Comparison of ENCODE assay signal across 23 cellular contexts in the genomic region with DNA sequence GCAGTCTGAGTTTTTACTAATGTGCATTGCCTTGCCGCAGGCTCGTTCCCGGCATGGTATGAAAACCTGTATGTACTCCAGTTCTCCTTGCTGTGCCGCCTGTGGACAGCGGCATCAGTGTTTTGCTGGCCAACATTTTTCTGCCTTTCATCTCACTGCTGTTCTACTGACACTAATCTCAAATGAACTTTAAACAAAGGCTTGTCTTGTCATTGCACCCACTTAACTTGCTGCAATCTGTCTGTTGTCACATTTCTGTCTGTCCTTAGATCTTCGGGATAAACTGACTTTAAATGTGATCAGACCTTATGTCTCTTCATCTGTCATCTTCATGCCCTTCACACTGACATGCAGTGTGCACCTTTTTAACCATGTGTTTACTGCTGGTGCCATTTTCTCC.
DNase-seq lines count a peak whose midpoint lies in the region; ATAC-seq and TF ChIP-seq lines count a peak whose summit lies in the region.
"Had no signal": no experiment of that assay in that cellular context is flagged by ENCODE, and none has a peak within 500 bp of the region (broad histone marks: within the 10 kb centered on the region; RNA-seq: fewer than 3 reads in every experiment).

No MANE protein-coding gene starts in this region.

- H3K27ac ChIP-seq in mammary epithelial cell (ENCODE audit: insufficient read depth, low read depth, low read length): no peak overlapping the region
- no peak overlapping the region for H3K27ac ChIP-seq in OCI-LY7 (ENCODE audit: low read depth, low read length, poor library complexity, severe bottlenecking)
- no peak overlapping the region for H3K27ac ChIP-seq in thyroid gland
- H3K27ac ChIP-seq: stomach, transverse colon had no signal

- no peaks in the 10 kb centered on the region for H3K9me3 Mint-ChIP-seq in MCF 10A (ENCODE audit: unreplicated experiment)
- H3K9me3 Mint-ChIP-seq: activated B cell treated with CpG ODN at 0.5 μM for 24 hours; activated naive CD4-positive, alpha-beta T cell treated with anti-CD3 and anti-CD28 coated beads, Interleukin-2, amount 50 U/mL, for 24 hours; activated T-helper 17 cell treated with anti-CD3 and anti-CD28 coated beads, Interleukin-2, amount 50 U/mL, for 72 hours had no signal

- H3K9me2 ChIP-seq in OCI-LY7 (ENCODE audit: insufficient read depth, low read length): no peaks in the 10 kb centered on the region

- no peaks in the 10 kb centered on the region for H4K20me1 ChIP-seq in mammary epithelial cell (ENCODE audit: insufficient read depth, low read length)
- H4K20me1 ChIP-seq in OCI-LY7 (ENCODE audit: insufficient read depth, low read length): no peaks in the 10 kb centered on the region

- H3K9ac ChIP-seq in mammary epithelial cell (ENCODE audit: insufficient read depth, low read length): no peak overlapping the region

- POLR2A ChIA-PET in MCF 10A (lab: Yijun Ruan, JAX) (no interaction called here), OCI-LY7 (lab: Charles Lee) (no interaction called here)

- CTCF ChIA-PET in mammary epithelial cell (lab: Charles Lee; ENCODE audit: low non-redundant PET) (no interaction called here), MCF 10A (lab: Yijun Ruan, JAX) (no interaction called here), OCI-LY7 (lab: Charles Lee; ENCODE audit: unreplicated experiment) (no interaction called here)

- no peaks in the 10 kb centered on the region for H3K36me3 Mint-ChIP-seq in MCF 10A (ENCODE audit: insufficient read depth, unreplicated experiment)
- H3K36me3 Mint-ChIP-seq: activated naive CD4-positive, alpha-beta T cell treated with anti-CD3 and anti-CD28 coated beads, Interleukin-2, amount 50 U/mL, for 24 hours had no signal

- no peak overlapping the region for H3K4me3 Mint-ChIP-seq in MCF 10A (ENCODE audit: unreplicated experiment)
- H3K4me3 Mint-ChIP-seq: activated B cell treated with CpG ODN at 0.5 μM for 24 hours; activated naive CD4-positive, alpha-beta T cell treated with anti-CD3 and anti-CD28 coated beads, Interleukin-2, amount 50 U/mL, for 24 hours; activated T-helper 17 cell treated with anti-CD3 and anti-CD28 coated beads, Interleukin-2, amount 50 U/mL, for 72 hours; dendritic cell treated with granulocyte-macrophage colony-stimulating factor and Interleukin-4, amounts not matched to agents 40 ng/mL and 50 ng/mL, for 4 days had no signal

- H3K4me2 ChIP-seq in mammary epithelial cell (ENCODE audit: insufficient read depth, low read depth, low read length) (no peak overlapping the region), OCI-LY7 (ENCODE audit: low read length) (0 out of 2 replicates have a peak overlapping the region, but pooled peaks have one; percentile 0)

- 25% methylated on average over 4 of the region's 6 CpGs for WGBS in mammary epithelial cell (ENCODE audit: low coverage, missing lambda C conversion rate)
- 81 to 84% methylated on average over 6 of the region's 6 CpGs for WGBS in thyroid gland, 2 donors

- BruUV-seq in mammary epithelial cell (replicated peaks; lab: Mats Ljungman, UMichigan) (no TSS peak), MCF 10A (replicated peaks; lab: Mats Ljungman, UMichigan) (no TSS peak), OCI-LY7 (replicated peaks; lab: Mats Ljungman, UMichigan) (no TSS peak)

- no peak overlapping the region for H3K27ac Mint-ChIP-seq in MCF 10A (ENCODE audit: low read depth, unreplicated experiment)
- H3K27ac Mint-ChIP-seq: activated B cell treated with CpG ODN at 0.5 μM for 24 hours; activated naive CD4-positive, alpha-beta T cell treated with anti-CD3 and anti-CD28 coated beads, Interleukin-2, amount 50 U/mL, for 24 hours; activated T-helper 17 cell treated with anti-CD3 and anti-CD28 coated beads, Interleukin-2, amount 50 U/mL, for 72 hours; dendritic cell treated with granulocyte-macrophage colony-stimulating factor and Interleukin-4, amounts not matched to agents 40 ng/mL and 50 ng/mL, for 4 days; progenitor cell of endocrine pancreas had no signal

- H3K27me3 Mint-ChIP-seq in MCF 10A (ENCODE audit: insufficient read depth, unreplicated experiment): peaks cover 16% of the 10 kb centered on the region
- H3K27me3 Mint-ChIP-seq: activated B cell treated with CpG ODN at 0.5 μM for 24 hours; dendritic cell treated with granulocyte-macrophage colony-stimulating factor and Interleukin-4, amounts not matched to agents 40 ng/mL and 50 ng/mL, for 4 days; progenitor cell of endocrine pancreas had no signal

- no peak for TF ChIP-seq POLR2A in thyroid gland (IDR thresholded peaks at IDR 0.05)

- in situ Hi-C loops in mammary epithelial cell (cut with MboI; ENCODE audit: low sequenced_read_pairs in 2 of 2): no loop called here

- dilution Hi-C loops in mammary epithelial cell (cut with HindIII; ENCODE audit: low sequenced_read_pairs): no loop called here

- H3K4me3 ChIP-seq in mammary epithelial cell (replicated peaks in 1 of 3; ENCODE audit: insufficient read depth in 1 of 3, low read depth in 2 of 3, low read length in 3 of 3): no peak overlapping the region
- no peak overlapping the region for H3K4me3 ChIP-seq in OCI-LY7 (ENCODE audit: low read depth, low read length, poor library complexity, severe bottlenecking)
- no peak overlapping the region for H3K4me3 ChIP-seq in thyroid gland (replicated peaks in 1 of 3)
- H3K4me3 ChIP-seq: lung, stomach, transverse colon had no signal

- DNase-seq in mammary epithelial cell: no peak
- DNase-seq in MCF 10A (ENCODE audit: unreplicated experiment): no peak
- DNase-seq in OCI-LY7 (ENCODE audit: low spot score): no peak
- peak; percentile 38 for DNase-seq in globus pallidus (ENCODE audit: low spot score)
- DNase-seq in NCI-H510A (lab: John Stamatoyannopoulos, UW): no peak
- DNase-seq in activated CD4-positive, alpha-beta T cell treated with anti-CD3 and anti-CD28 coated beads, Interleukin-2, amount 50 U/mL, for 48 hours: no peak
- no peak for DNase-seq in thyroid gland
- DNase-seq: activated B cell treated with CpG ODN at 0.5 μM for 24 hours; activated CD8-positive, alpha-beta memory T cell treated with anti-CD3 and anti-CD28 coated beads, Interleukin-2, amount 50 U/mL, for 4 hours; BE2C; Caco-2; glutamatergic neuron; MM.1S; NCI-H748 treated with DMSO at 0.1 percent for 48 hours; stomach; T-helper 9 cell; transverse colon had no signal

- H3K27me3 ChIP-seq in mammary epithelial cell (ENCODE audit: insufficient read depth, low read length) (no peaks in the 10 kb centered on the region), thyroid gland (no peaks in the 10 kb centered on the region)
- H3K27me3 ChIP-seq: stomach, transverse colon had no signal

- H3K4me1 ChIP-seq in mammary epithelial cell (ENCODE audit: insufficient read depth, low read length): no peaks in the 10 kb centered on the region
- peaks cover 10% of the 10 kb centered on the region for H3K4me1 ChIP-seq in OCI-LY7 (ENCODE audit: insufficient read depth, low read length, poor library complexity, severe bottlenecking)
- H3K4me1 ChIP-seq in thyroid gland: no peaks in the 10 kb centered on the region
- H3K4me1 ChIP-seq: BE2C, Caco-2 had no signal

- H3K79me2 ChIP-seq in mammary epithelial cell (ENCODE audit: insufficient read depth, low read length): no peaks in the 10 kb centered on the region
- no peaks in the 10 kb centered on the region for H3K79me2 ChIP-seq in OCI-LY7 (ENCODE audit: insufficient read depth, low read depth, low read length)

- no peaks in the 10 kb centered on the region for H3K4me1 Mint-ChIP-seq in MCF 10A (ENCODE audit: insufficient read depth, unreplicated experiment)
- H3K4me1 Mint-ChIP-seq: activated naive CD4-positive, alpha-beta T cell treated with anti-CD3 and anti-CD28 coated beads, Interleukin-2, amount 50 U/mL, for 24 hours; activated T-helper 17 cell treated with anti-CD3 and anti-CD28 coated beads, Interleukin-2, amount 50 U/mL, for 72 hours had no signal

- ATAC-seq in GM19328 (IDR thresholded peaks at IDR 0.05; ENCODE audit: unreplicated experiment): no peak
- ATAC-seq: activated T-helper 17 cell treated with anti-CD3 and anti-CD28 coated beads, Interleukin-2, amount 50 U/mL, for 72 hours had no signal

- no peaks in the 10 kb centered on the region for H3K9me3 ChIP-seq in mammary epithelial cell (replicated peaks; ENCODE audit: insufficient read depth, low read length)
- H3K9me3 ChIP-seq in OCI-LY7 (ENCODE audit: low read length): no peaks in the 10 kb centered on the region
- H3K9me3 ChIP-seq in thyroid gland: no peaks in the 10 kb centered on the region
- H3K9me3 ChIP-seq: BE2C, Caco-2, stomach, transverse colon had no signal

- TF ChIP-seq CTCF in mammary epithelial cell (conservative IDR thresholded peaks at IDR 0.05 in 1 of 2, IDR thresholded peaks at IDR 0.05 in 1 of 2; ENCODE audit: extremely low read depth in 1 of 2, insufficient read depth in 1 of 2, low read depth in 1 of 2, low read length in 2 of 2) (no peak), MCF 10A (IDR thresholded peaks at IDR 0.05; ENCODE audit: unreplicated experiment) (no peak), OCI-LY7 (conservative IDR thresholded peaks at IDR 0.05; ENCODE audit: low read length) (no peak), thyroid gland (IDR thresholded peaks at IDR 0.05) (no peak)

- intact Hi-C loops in mammary epithelial cell (cut with micrococcal nuclease): no loop called here
- intact Hi-C loops in MCF 10A (cut with micrococcal nuclease): no loop called here
- intact Hi-C loops in OCI-LY7 (cut with micrococcal nuclease; ENCODE audit: unreplicated experiment): no loop called here
- intact Hi-C loops in thyroid gland (cut with DNase I): no loop called here

- H3K36me3 ChIP-seq in mammary epithelial cell (ENCODE audit: insufficient read depth, low read length) (no peaks in the 10 kb centered on the region), OCI-LY7 (ENCODE audit: insufficient read depth, low read length) (no peaks in the 10 kb centered on the region), thyroid gland (no peaks in the 10 kb centered on the region)
- H3K36me3 ChIP-seq: BE2C, stomach, transverse colon had no signal

- H2AFZ ChIP-seq in mammary epithelial cell (ENCODE audit: low read depth, low read length) (peak overlapping the region; percentile 3), OCI-LY7 (ENCODE audit: low read length) (no peak overlapping the region)
